12 cellular contexts compared by ENCODE assay signal in the genomic region with DNA sequence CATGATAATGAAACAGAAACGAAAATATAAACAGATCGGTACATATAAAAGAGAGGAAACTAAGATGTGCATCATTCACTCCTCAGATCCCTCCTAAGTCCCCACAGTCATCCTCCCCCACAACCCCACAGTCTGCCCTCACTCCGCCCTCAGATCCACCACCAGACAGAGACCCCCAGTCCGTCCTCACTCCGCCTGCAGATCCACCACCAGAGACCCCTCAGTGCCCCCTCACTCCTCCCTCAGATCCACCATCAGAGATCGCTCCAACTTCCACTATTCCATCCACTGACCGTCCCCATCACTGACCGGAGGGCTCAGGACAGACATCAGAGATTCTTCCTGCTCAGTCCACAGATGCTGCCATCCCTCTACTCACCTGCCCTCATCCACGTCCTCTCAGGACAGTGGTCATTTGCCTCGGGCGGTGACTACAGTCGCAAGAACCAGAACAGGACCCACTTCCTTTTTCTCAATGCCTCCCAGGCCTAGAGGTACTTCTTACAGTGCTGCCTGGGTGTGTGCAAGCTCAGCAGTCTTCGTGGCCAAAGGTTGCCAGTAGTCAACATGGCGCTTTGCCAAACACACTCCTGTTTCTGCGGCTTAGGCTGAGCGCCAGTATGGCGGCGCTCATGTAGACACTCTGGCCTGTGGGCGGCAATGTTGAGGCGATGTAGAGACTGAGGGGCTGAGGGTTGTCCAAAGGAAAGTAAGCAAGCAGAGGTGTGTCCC. TPM values are rescaled to one million over a fixed set of nuclear protein-coding genes. Genes with fewer than 3 reads are reported as not detected.
DNase-seq lines count a peak whose midpoint lies in the region; ATAC-seq and TF ChIP-seq lines count a peak whose summit lies in the region.
"Had no signal": no experiment of that assay in that cellular context is flagged by ENCODE, and none has a peak within 500 bp of the region (broad histone marks: within the 10 kb centered on the region; RNA-seq: fewer than 3 reads in every experiment).

No MANE protein-coding gene starts in this region.

- H3K9me3 Mint-ChIP-seq in WTC11: peaks cover 14% of the 10 kb centered on the region

- peaks cover 12% of the 10 kb centered on the region for H3K4me1 Mint-ChIP-seq in WTC11

- POLR2A ChIA-PET in WTC11 (lab: Charles Lee): no interaction called here

- peak; percentile 16 for DNase-seq in DMS 273 treated with DMSO at 0.1 percent for 48 hours (lab: John Stamatoyannopoulos, UW)
- DNase-seq in MG63: peak; percentile 55
- DNase-seq in WTC11 (ENCODE audit: low spot score): no peak
- DNase-seq in cerebellar cortex (ENCODE audit: low spot score): no peak
- DNase-seq in sciatic nerve (ENCODE audit: low spot score): no peak
- DNase-seq: activated T-cell treated with anti-CD3 and anti-CD28 coated beads, Interleukin-2, amount 50 U/mL, for 24 hours; thyroid gland had no signal

- 0 out of 2 replicates have a peak, but pooled peaks cover 2% of the 10 kb centered on the region for H3K36me3 Mint-ChIP-seq in WTC11

- peaks cover 3 to 5% of the 10 kb centered on the region in 2 donors for H3K4me1 ChIP-seq in mucosa of rectum (ENCODE audit: control insufficient read depth in 2 of 2, insufficient read depth in 2 of 2, low read length in 2 of 2)
- H3K4me1 ChIP-seq: thyroid gland had no signal

- intact Hi-C loops in sciatic nerve (cut with DNase I): no loop called here

- H3K9me3 ChIP-seq in MG63 (no peaks in the 10 kb centered on the region), mucosa of rectum (ENCODE audit: control insufficient read depth in 2 of 2, low read length in 2 of 2) (no peaks in the 10 kb centered on the region)
- H3K9me3 ChIP-seq: thyroid gland had no signal

- ATAC-seq in WTC11 (peak; percentile 97), sciatic nerve (no peak), GM21528 (IDR thresholded peaks at IDR 0.05; ENCODE audit: low FRiP score, unreplicated experiment) (no peak), GM21526 (IDR thresholded peaks at IDR 0.05; ENCODE audit: low FRiP score, unreplicated experiment) (no peak)

- CTCF ChIA-PET in WTC11 (lab: Charles Lee): no interaction called here

- H3K9ac ChIP-seq in mucosa of rectum (ENCODE audit: low read depth in 1 of 2, low read length in 2 of 2): peak overlapping the region; percentile 10 to 32

- H3K36me3 ChIP-seq in MG63: no peaks in the 10 kb centered on the region
- no peaks in the 10 kb centered on the region for H3K36me3 ChIP-seq in mucosa of rectum (ENCODE audit: control insufficient read depth in 2 of 2, insufficient read depth in 2 of 2, low read length in 2 of 2)
- H3K36me3 ChIP-seq: thyroid gland had no signal

- no peak overlapping the region for H3K27ac Mint-ChIP-seq in WTC11
- H3K27ac Mint-ChIP-seq: activated T-cell treated with anti-CD3 and anti-CD28 coated beads, Interleukin-2, amount 50 U/mL, for 24 hours had no signal

- H3K27me3 ChIP-seq in MG63: no peaks in the 10 kb centered on the region
- H3K27me3 ChIP-seq in mucosa of rectum (ENCODE audit: control insufficient read depth in 2 of 2, insufficient read depth in 2 of 2, low read length in 2 of 2): no peaks in the 10 kb centered on the region
- H3K27me3 ChIP-seq: thyroid gland had no signal

- no peak overlapping the region for H3K4me3 ChIP-seq in MG63
- peak overlapping the region; percentile 47 to 57 for H3K4me3 ChIP-seq in mucosa of rectum (ENCODE audit: low read length in 2 of 2)
- H3K4me3 ChIP-seq: thyroid gland had no signal

- H3K27me3 Mint-ChIP-seq in WTC11 (ENCODE audit: low read depth): no peaks in the 10 kb centered on the region

- H3K27ac ChIP-seq in mucosa of rectum (ENCODE audit: low read depth in 2 of 2, low read length in 2 of 2): peak overlapping the region; percentile 63 to 68
- H3K27ac ChIP-seq: thyroid gland had no signal

- no peak overlapping the region for H3K4me3 Mint-ChIP-seq in WTC11
- H3K4me3 Mint-ChIP-seq: activated T-cell treated with anti-CD3 and anti-CD28 coated beads, Interleukin-2, amount 50 U/mL, for 24 hours had no signal

- TF ChIP-seq CTCF in WTC11 (IDR thresholded peaks at IDR 0.05): no peak

TF ChIP-seq in WTC11, 78 proteins besides CTCF, POLR2A, EP300 and RAD21:
- TF ChIP-seq RELA (CRISPR knock-in tag; IDR thresholded peaks at IDR 0.05; ENCODE audit: borderline replicate concordance): no peak
- TF ChIP-seq ARID4B (CRISPR knock-in tag; IDR thresholded peaks at IDR 0.05; ENCODE audit: borderline replicate concordance): no peak
- TF ChIP-seq ZNF138 (CRISPR knock-in tag; conservative IDR thresholded peaks at IDR 0.05): no peak
- TF ChIP-seq JAZF1 (CRISPR knock-in tag; IDR thresholded peaks at IDR 0.05): no peak
- TF ChIP-seq PRRX2 (CRISPR knock-in tag; IDR thresholded peaks at IDR 0.05): no peak
- TF ChIP-seq NR3C1 (CRISPR knock-in tag; conservative IDR thresholded peaks at IDR 0.05; ENCODE audit: low read depth): no peak
- TF ChIP-seq ATF1 (CRISPR knock-in tag; IDR thresholded peaks at IDR 0.05): no peak
TF ChIP-seq in WTC11: peak in this region for 0.

RNA-seq across cellular contexts. Expression of gene SPATA31C1, which starts 8.3 kb away (rescaled TPM):
- total RNA-seq in MG63 (2014; rRNA removed; shearing (Covaris generic); ENCODE audit: low replicate concordance): not detected in 2 replicates
- total RNA-seq in WTC11 (2021): not detected in 3 replicates
- total RNA-seq in sciatic nerve: not detected
- total RNA-seq: fibroblast of lung, LHCN-M2, thyroid gland had no signal

RNA-seq across cellular contexts. Expression of gene SPATA31E1, which starts 26.8 kb away (rescaled TPM):
- total RNA-seq in MG63 (2014; rRNA removed; shearing (Covaris generic); ENCODE audit: low replicate concordance): not detected in 2 replicates
- total RNA-seq in WTC11 (2021) (0.04 to 0.07 TPM (median 0.05 TPM) in 3 replicates), sciatic nerve (not detected)
- total RNA-seq: fibroblast of lung, LHCN-M2 had no signal

Comparison
In these comparisons a context has a peak if more than half of its experiments do, and no peak if none do; other contexts are left out.
1. DNase-seq: peak in DMS 273 treated with DMSO at 0.1 percent for 48 hours (single experiment) and MG63 (single experiment); none in WTC11 (single experiment), cerebellar cortex (single experiment) and sciatic nerve (single experiment).